ENCODE assay signal across 8 cellular contexts in the genomic region with DNA sequence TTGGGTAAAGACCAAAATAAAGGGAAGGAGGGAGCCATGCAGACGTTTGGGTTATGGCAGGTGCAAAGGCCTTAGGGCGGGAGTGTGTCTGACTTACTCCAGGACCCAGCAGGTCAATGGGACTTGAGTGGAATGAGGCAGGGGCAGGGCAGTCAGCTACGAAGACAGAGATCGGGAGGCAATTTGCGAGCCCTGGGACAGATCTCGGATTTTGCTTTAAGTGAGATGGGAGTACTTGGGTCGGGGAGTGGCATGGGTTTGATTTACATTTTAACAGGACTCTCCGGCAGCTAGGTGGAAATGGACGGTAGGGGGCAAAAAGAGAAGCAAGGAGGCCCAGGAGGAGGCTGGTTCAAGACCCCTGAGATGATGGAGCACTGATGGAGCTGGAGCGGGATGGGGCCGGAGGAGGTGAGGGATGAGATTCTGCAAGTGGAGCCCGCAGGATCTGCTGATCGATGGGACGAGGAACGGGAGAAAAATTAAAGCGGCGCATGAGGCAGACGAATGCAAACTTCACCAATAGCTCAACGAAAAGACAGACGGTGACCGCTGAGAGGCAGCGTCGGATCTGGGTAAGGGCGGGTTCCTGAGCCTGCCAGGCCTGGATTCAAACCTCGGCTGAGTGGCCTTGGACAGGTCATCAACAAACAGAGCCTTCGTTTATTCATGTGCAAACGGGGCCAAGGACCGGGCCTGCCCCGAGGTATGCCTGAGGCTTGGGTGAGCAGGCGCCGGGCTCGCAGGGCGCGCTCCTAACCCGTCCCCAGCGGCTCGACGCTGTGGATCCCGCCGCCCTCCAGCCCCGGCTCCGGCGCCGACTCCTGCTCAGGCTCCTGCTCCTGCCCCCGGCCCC. TPM values are rescaled to one million over a fixed set of nuclear protein-coding genes. Genes with fewer than 3 reads are reported as not detected.
DNase-seq lines count a peak whose midpoint lies in the region; FAIRE-seq and TF ChIP-seq lines count a peak whose summit lies in the region.

No MANE protein-coding gene starts in this region.

- H3K9me2 ChIP-seq in MM.1S (replicated peaks; ENCODE audit: insufficient read depth, low read length) (no peaks in the 10 kb centered on the region), SK-N-SH (no peaks in the 10 kb centered on the region)

- H3K9me3 ChIP-seq in HEK293 (ENCODE audit: control insufficient read depth, insufficient read depth, low read depth, low read length) (no peaks in the 10 kb centered on the region), MM.1S (replicated peaks; ENCODE audit: insufficient read depth, low read length) (no peaks in the 10 kb centered on the region), SK-N-SH (no peaks in the 10 kb centered on the region), astrocyte (ENCODE audit: insufficient read depth, low read depth, low read length) (no peaks in the 10 kb centered on the region)

- H3K36me3 Mint-ChIP-seq in astrocyte (ENCODE audit: low read depth, unreplicated experiment) = peaks cover 23% of the 10 kb centered on the region

- H3K79me2 ChIP-seq in MM.1S (ENCODE audit: low read length) (peaks cover 35% of the 10 kb centered on the region), SK-N-SH (ENCODE audit: insufficient read depth) (peaks cover 42% of the 10 kb centered on the region), astrocyte (ENCODE audit: insufficient read depth, low read length) (peaks cover 34% of the 10 kb centered on the region)

- H3K9me3 Mint-ChIP-seq in astrocyte (ENCODE audit: unreplicated experiment) = no peaks in the 10 kb centered on the region

- H3K27ac ChIP-seq in HEK293 (ENCODE audit: extremely low read depth, low read depth, low read length) (peak overlapping the region; percentile 76), MM.1S (ENCODE audit: low read length) (peak overlapping the region; percentile 50; the same call in 1 of the 2 replicates), SK-N-SH (ENCODE audit: low read depth in 2 of 2, low read length in 1 of 2) (peak overlapping the region; percentile 66 to 81), astrocyte (ENCODE audit: low read depth, low read length) (peak overlapping the region; percentile 52), rectal smooth muscle tissue (ENCODE audit: low read depth, low read length) (peak overlapping the region; percentile 55)

- H2AFZ ChIP-seq in MM.1S (ENCODE audit: low read length) (peak overlapping the region; percentile 71), SK-N-SH (ENCODE audit: low read depth) (peak overlapping the region; percentile 71), astrocyte (ENCODE audit: low read depth, low read length) (peak overlapping the region; percentile 94)

- TF ChIP-seq CTCF in GM12873 (IDR thresholded peaks at IDR 0.05; ENCODE audit: insufficient read depth, low read depth, low read length, missing control alignments) (peak; percentile 57), HEK293 (tag by site-specific recombination; IDR thresholded peaks at IDR 0.05) (peak; percentile 93), MM.1S (IDR thresholded peaks at IDR 0.05; ENCODE audit: low read length) (peak; percentile 60), SK-N-SH (IDR thresholded peaks at IDR 0.05) (peak; percentile 43), astrocyte (IDR thresholded peaks at IDR 0.05; ENCODE audit: insufficient read depth, low read depth, low read length) (peak; percentile 17)

- H3K36me3 ChIP-seq in HEK293 (ENCODE audit: control insufficient read depth in 2 of 2, insufficient read depth in 1 of 2, low read length in 2 of 2) (peaks cover 15 to 27% of the 10 kb centered on the region in 2 experiments), MM.1S (replicated peaks; ENCODE audit: insufficient read depth, low read length) (0 out of 2 replicates have a peak, but pooled peaks cover 4% of the 10 kb centered on the region), SK-N-SH (replicated peaks in 1 of 2; ENCODE audit: control insufficient read depth in 1 of 2, insufficient read depth in 2 of 2, low read length in 1 of 2) (peaks cover 6 to 29% of the 10 kb centered on the region in 2 experiments), astrocyte (ENCODE audit: insufficient read depth, low read length) (peaks cover 16% of the 10 kb centered on the region), rectal smooth muscle tissue (ENCODE audit: control insufficient read depth, insufficient read depth, low read length) (peaks cover 2% of the 10 kb centered on the region)

- 20% methylated on average over 34 of the region's 45 CpGs for WGBS in SK-N-SH (ENCODE audit: low lambda C conversion rate)

- no peak for FAIRE-seq in astrocyte (lab: Jason Lieb, UNC)

- no peak for TF ChIP-seq EP300 in SK-N-SH (IDR thresholded peaks at IDR 0.05; ENCODE audit: borderline replicate concordance in 1 of 2, low read depth in 1 of 2, low read length in 1 of 2)

- H3K4me1 ChIP-seq in HEK293 (ENCODE audit: control insufficient read depth, insufficient read depth, low read length) (peaks cover 6% of the 10 kb centered on the region), MM.1S (ENCODE audit: low read length) (peaks cover 12% of the 10 kb centered on the region), SK-N-SH (ENCODE audit: control insufficient read depth in 1 of 2, insufficient read depth in 2 of 2, low read depth in 1 of 2, low read length in 1 of 2) (peaks cover 4 to 18% of the 10 kb centered on the region in 2 experiments; a peak in 2 of 4 replicates), astrocyte (ENCODE audit: insufficient read depth, low read length) (peaks cover 13% of the 10 kb centered on the region), rectal smooth muscle tissue (ENCODE audit: control insufficient read depth, insufficient read depth, low read length) (peaks cover 12% of the 10 kb centered on the region)

- peak; percentile 25; the same call in 1 of the 2 replicates for TF ChIP-seq RAD21 in SK-N-SH (IDR thresholded peaks at IDR 0.05; ENCODE audit: low read length)

- H3K4me3 ChIP-seq in HEK293 (ENCODE audit: low read depth, low read length) (peak overlapping the region; percentile 34), MM.1S (ENCODE audit: low read length) (peak overlapping the region; percentile 56), SK-N-SH (ENCODE audit: low read depth in 2 of 2, low read length in 1 of 2) (peak overlapping the region; percentile 53 to 55), astrocyte (ENCODE audit: insufficient read depth, low read depth, low read length) (peak overlapping the region; percentile 61), rectal smooth muscle tissue (ENCODE audit: low read length) (peak overlapping the region; percentile 78)

- DNase-seq in MM.1S (peak; percentile 71), SK-N-SH (peak; percentile 94), astrocyte (ENCODE audit: low read depth) (peak; percentile 51), hepatic stellate cell (ENCODE audit: low spot score) (peak; percentile 89), cortex of kidney (lab: John Stamatoyannopoulos, UW) (no peak)

- H3K27me3 ChIP-seq in MM.1S (replicated peaks; ENCODE audit: insufficient read depth, low read length) (no peaks in the 10 kb centered on the region), SK-N-SH (ENCODE audit: insufficient read depth) (no peaks in the 10 kb centered on the region), astrocyte (ENCODE audit: insufficient read depth, low read length) (no peaks in the 10 kb centered on the region), rectal smooth muscle tissue (ENCODE audit: control insufficient read depth, insufficient read depth, low read length) (no peaks in the 10 kb centered on the region)

- H3K9ac ChIP-seq in MM.1S (ENCODE audit: low read length) (peak overlapping the region; percentile 41; the same call in 1 of the 2 replicates), SK-N-SH (peak overlapping the region; percentile 66), astrocyte (ENCODE audit: low read length) (peak overlapping the region; percentile 72), rectal smooth muscle tissue (ENCODE audit: low read length) (no peak overlapping the region)

- H3K27me3 Mint-ChIP-seq in astrocyte (ENCODE audit: low read depth, unreplicated experiment) = no peaks in the 10 kb centered on the region

- POLR2A ChIA-PET in HEK293 (lab: Yijun Ruan, JAX) = interaction anchor here (0.6 to 1.5 kb wide), 22 partner anchors 9 to 332 kb away, joined by 3 to 20 read pairs (median 4); a partner anchor contains a TSS
- POLR2A ChIA-PET in SK-N-SH (lab: Yijun Ruan, JAX) = interaction anchor here (0.6 to 1.4 kb wide), 7 partner anchors 10 to 60 kb away, joined by 3 to 15 read pairs (median 5); a partner anchor contains a TSS

- no peaks in the 10 kb centered on the region for H4K20me1 ChIP-seq in MM.1S (ENCODE audit: insufficient read depth, low read length)
- no peaks in the 10 kb centered on the region for H4K20me1 ChIP-seq in SK-N-SH (ENCODE audit: insufficient read depth)
- peaks cover 13% of the 10 kb centered on the region for H4K20me1 ChIP-seq in astrocyte (ENCODE audit: insufficient read depth, low read length)

- peaks cover 18% of the 10 kb centered on the region for H3K4me1 Mint-ChIP-seq in astrocyte (ENCODE audit: low read depth, unreplicated experiment)

- H3K4me3 Mint-ChIP-seq in astrocyte (ENCODE audit: unreplicated experiment) = peak overlapping the region; percentile 89

- H3K27ac Mint-ChIP-seq in astrocyte (ENCODE audit: unreplicated experiment) = peak overlapping the region; percentile 97

- CTCF ChIA-PET in HEK293 (lab: Yijun Ruan, JAX) (interaction anchor here (0.6 to 1.2 kb wide), 6 partner anchors 40 to 111 kb away, joined by 3 to 8 read pairs (median 3); no protein-coding TSS in a partner anchor), SK-N-SH (lab: Yijun Ruan, JAX) (interaction anchor here (0.6 to 2.1 kb wide), 10 partner anchors 15 to 332 kb away, joined by 3 to 8 read pairs (median 4); a partner anchor contains a TSS)

- H3F3A ChIP-seq in MM.1S (ENCODE audit: insufficient read depth, low read length) (peaks cover 10% of the 10 kb centered on the region), SK-N-SH (replicated peaks; ENCODE audit: insufficient read depth) (peaks cover 9% of the 10 kb centered on the region)

- H3K4me2 ChIP-seq in MM.1S (ENCODE audit: low read depth, low read length) = peak overlapping the region; percentile 67
- H3K4me2 ChIP-seq in SK-N-SH = peak overlapping the region; percentile 79
- peak overlapping the region; percentile 90 for H3K4me2 ChIP-seq in astrocyte (ENCODE audit: low read length)

TF ChIP-seq in SK-N-SH, 30 proteins besides CTCF, POLR2A, EP300 and RAD21 (continues in another document):
- TF ChIP-seq POLR2AphosphoS5 (IDR thresholded peaks at IDR 0.05; ENCODE audit: low read depth, low read length) (peak; percentile 73), FOXM1 (IDR thresholded peaks at IDR 0.05; ENCODE audit: low read depth) (no peak)

RNA-seq across cellular contexts. Expression of a gene that starts 0.8 kb away (rescaled TPM):
- 94.3 and 105 TPM in 2 replicates for polyA plus RNA-seq in SK-N-SH (2012; rRNA removed)
- polyA plus RNA-seq in SK-N-SH (2012; cell fraction: cytosol; rRNA removed) = 55.2 and 70.2 TPM in 2 replicates
- polyA plus RNA-seq in SK-N-SH (2012; cell fraction: nucleus; rRNA removed) = 264 and 271 TPM in 2 replicates
- total RNA-seq in astrocyte = 124 and 138 TPM in 2 replicates

RNA-seq across cellular contexts. Expression of a gene that starts 26.8 kb away (rescaled TPM):
- 13.2 and 16.6 TPM in 2 replicates for polyA plus RNA-seq in SK-N-SH (2012; rRNA removed)
- polyA plus RNA-seq in SK-N-SH (2012; cell fraction: cytosol; rRNA removed) = 7.2 and 12.0 TPM in 2 replicates
- polyA plus RNA-seq in SK-N-SH (2012; cell fraction: nucleus; rRNA removed) = 14.4 and 14.8 TPM in 2 replicates
- total RNA-seq in astrocyte = 33.0 and 36.9 TPM in 2 replicates

RNA-seq across cellular contexts. Expression of a gene that starts 55.0 kb away (rescaled TPM):
- 27.7 and 37.7 TPM in 2 replicates for polyA plus RNA-seq in SK-N-SH (2012; rRNA removed)
- 23.1 and 27.8 TPM in 2 replicates for polyA plus RNA-seq in SK-N-SH (2012; cell fraction: cytosol; rRNA removed)
- 42.6 and 45.1 TPM in 2 replicates for polyA plus RNA-seq in SK-N-SH (2012; cell fraction: nucleus; rRNA removed)
- total RNA-seq in astrocyte = 40.6 and 44.8 TPM in 2 replicates

Comparison
In these comparisons a context has a peak if more than half of its experiments do, and no peak if none do; other contexts are left out.
1. CTCF ChIP-seq: peak in every context shown above with its lines; median percentile 93 in HEK293; 60 in MM.1S; 57 in GM12873; 43 in SK-N-SH; 17 in astrocyte.